In the genomic region with DNA sequence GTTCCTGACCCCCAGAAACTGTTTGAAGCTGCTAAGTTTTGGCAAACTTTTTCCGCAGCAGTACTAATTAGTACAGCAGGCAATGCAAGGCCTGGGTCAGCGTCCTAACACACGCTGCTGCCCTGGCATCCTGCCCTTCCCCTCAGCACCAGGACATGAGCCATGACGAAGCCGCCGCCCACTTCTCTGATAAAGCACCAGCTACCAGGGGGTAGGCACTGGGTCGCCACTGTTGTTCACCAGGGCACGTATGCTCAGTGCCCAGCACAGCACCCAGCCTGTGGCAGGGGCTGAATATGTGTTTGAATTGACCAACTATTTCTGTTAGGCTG, we compare ENCODE assay signal across 17 cellular contexts. TPM values are rescaled to one million over a fixed set of nuclear protein-coding genes. Genes with fewer than 3 reads are reported as not detected.
DNase-seq lines count a peak whose midpoint lies in the region; ATAC-seq lines count a peak whose summit lies in the region.
"Had no signal": no experiment of that assay in that cellular context is flagged by ENCODE, and none has a peak within 500 bp of the region (broad histone marks: within the 10 kb centered on the region; RNA-seq: fewer than 3 reads in every experiment).

No MANE protein-coding gene starts in this region.

- H3K27ac Mint-ChIP-seq in stimulated activated naive B cell treated with anti-CD40 and anti-IgM and Interleukin-4, amounts not matched to agents 10 μg/mL and 1 μg/mL and 100 μg/mL, for 72 hours, result peak overlapping the region; percentile 73
- no peak overlapping the region for H3K27ac Mint-ChIP-seq in activated T-helper 2 cell treated with anti-CD3 and anti-CD28 coated beads, Interferon-gamma antibody, Interleukin-2, Interleukin-4, amounts not matched to agents 10 μg/mL and 5 μg/mL and 100 μg/mL, durations not matched to agents 14 hours and 24 hours and 36 hours
- H3K27ac Mint-ChIP-seq: T-helper 2 cell treated with Interferon-gamma antibody and Interleukin-4, amounts not matched to agents 5 μg/mL and 100 μg/mL, for 36 hours had no signal

- H3K4me2 ChIP-seq in mesenchymal stem cell (ENCODE audit: low read length, poor library complexity, severe bottlenecking), result no peak overlapping the region

- no peak overlapping the region for H4K8ac ChIP-seq in mesenchymal stem cell (ENCODE audit: low read length)

- no peak overlapping the region for H3K23ac ChIP-seq in mesenchymal stem cell (ENCODE audit: low read length in 2 of 2)

- no peak overlapping the region for H2BK120ac ChIP-seq in mesenchymal stem cell (ENCODE audit: low read depth, low read length)

- peaks cover 2 to 4% of the 10 kb centered on the region in 2 donors for H3K9me3 Mint-ChIP-seq in stimulated activated naive B cell treated with anti-CD40 and anti-IgM and Interleukin-4, amounts not matched to agents 10 μg/mL and 1 μg/mL and 100 μg/mL, for 72 hours
- H3K9me3 Mint-ChIP-seq in activated T-helper 2 cell treated with anti-CD3 and anti-CD28 coated beads, Interferon-gamma antibody, Interleukin-2, Interleukin-4, amounts not matched to agents 10 μg/mL and 5 μg/mL and 100 μg/mL, durations not matched to agents 14 hours and 24 hours and 36 hours, result no peaks in the 10 kb centered on the region
- H3K9me3 Mint-ChIP-seq: neural crest cell; T-helper 2 cell treated with Interferon-gamma antibody and Interleukin-4, amounts not matched to agents 5 μg/mL and 100 μg/mL, for 36 hours had no signal

- H3K4me1 Mint-ChIP-seq in stimulated activated naive B cell treated with anti-CD40 and anti-IgM and Interleukin-4, amounts not matched to agents 10 μg/mL and 1 μg/mL and 100 μg/mL, for 72 hours, result peaks cover 21 to 40% of the 10 kb centered on the region in 2 donors
- peaks cover 13% of the 10 kb centered on the region for H3K4me1 Mint-ChIP-seq in activated T-helper 2 cell treated with anti-CD3 and anti-CD28 coated beads, Interferon-gamma antibody, Interleukin-2, Interleukin-4, amounts not matched to agents 10 μg/mL and 5 μg/mL and 100 μg/mL, durations not matched to agents 14 hours and 24 hours and 36 hours (ENCODE audit: low read depth)

- WGBS in mesenchymal stem cell, result 88% methylated on average over 8 of the region's 8 CpGs

- peaks cover 20% of the 10 kb centered on the region for H3K79me1 ChIP-seq in mesenchymal stem cell (replicated peaks; ENCODE audit: low read length, poor library complexity, severe bottlenecking)

- H2BK5ac ChIP-seq in mesenchymal stem cell (ENCODE audit: low read depth, low read length, poor library complexity, severe bottlenecking), result no peak overlapping the region

- H3K4me3 Mint-ChIP-seq in stimulated activated naive B cell treated with anti-CD40 and anti-IgM and Interleukin-4, amounts not matched to agents 10 μg/mL and 1 μg/mL and 100 μg/mL, for 72 hours, result no peak overlapping the region
- no peak overlapping the region for H3K4me3 Mint-ChIP-seq in activated T-helper 2 cell treated with anti-CD3 and anti-CD28 coated beads, Interferon-gamma antibody, Interleukin-2, Interleukin-4, amounts not matched to agents 10 μg/mL and 5 μg/mL and 100 μg/mL, durations not matched to agents 14 hours and 24 hours and 36 hours (ENCODE audit: low read depth)
- H3K4me3 Mint-ChIP-seq: neural crest cell; T-helper 2 cell treated with Interferon-gamma antibody and Interleukin-4, amounts not matched to agents 5 μg/mL and 100 μg/mL, for 36 hours had no signal

- H3K27me3 ChIP-seq in mesenchymal stem cell (ENCODE audit: control insufficient read depth in 1 of 2, insufficient read depth in 1 of 2, low read length in 2 of 2), result no peaks in the 10 kb centered on the region
- H3K27me3 ChIP-seq: BE2C had no signal

- H3K14ac ChIP-seq in mesenchymal stem cell (ENCODE audit: low read length in 2 of 2), result no peak overlapping the region

- H3K4me3 ChIP-seq in mesenchymal stem cell (ENCODE audit: insufficient read depth in 1 of 2, low read depth in 1 of 2, low read length in 2 of 2), result no peak overlapping the region

- no peaks in the 10 kb centered on the region for H3K9me3 ChIP-seq in mesenchymal stem cell (ENCODE audit: control insufficient read depth, low read length)
- H3K9me3 ChIP-seq: BE2C had no signal

- no peak overlapping the region for H3K27ac ChIP-seq in mesenchymal stem cell (ENCODE audit: low read length, poor library complexity, severe bottlenecking)

- peak; percentile 16 for DNase-seq in M059J (ENCODE audit: low read depth)
- peak; percentile 31 for DNase-seq in dermis blood vessel endothelial cell
- no peak for DNase-seq in mesenchymal stem cell
- no peak for DNase-seq in stimulated activated naive B cell treated with anti-CD40 and anti-IgM and Interleukin-4, amounts not matched to agents 10 μg/mL and 1 μg/mL and 100 μg/mL, for 72 hours
- no peak for DNase-seq in activated T-helper 2 cell treated with anti-CD3 and anti-CD28 coated beads, Interferon-gamma antibody, Interleukin-2, Interleukin-4, amounts not matched to agents 10 μg/mL and 5 μg/mL and 100 μg/mL, durations not matched to agents 14 hours and 24 hours and 36 hours (ENCODE audit: low spot score)
- DNase-seq in middle frontal gyrus (ENCODE audit: extremely low spot score, low spot score), result no peak
- DNase-seq: activated CD4-positive, alpha-beta T cell treated with anti-CD3 and anti-CD28 coated beads, Interleukin-2, amount 50 U/mL, for 1 hour; amygdala; BE2C; cortex of kidney; NCI-H2029 treated with DMSO at 0.1 percent for 48 hours; NCI-H748 treated with DMSO at 0.1 percent for 48 hours; stimulated activated CD4-positive, alpha-beta T cell treated with anti-CD3 and anti-CD28 coated beads, Interleukin-12 subunit alpha, Interleukin-12 subunit beta, amount 100 ng/mL, for 4 hours had no signal

- no peak for ATAC-seq in stimulated activated naive B cell treated with anti-CD40 and anti-IgM and Interleukin-4, amounts not matched to agents 10 μg/mL and 1 μg/mL and 100 μg/mL, for 72 hours (replicated peaks)
- no peak for ATAC-seq in GM19455 (IDR thresholded peaks at IDR 0.05; ENCODE audit: unreplicated experiment)
- ATAC-seq in activated CD4-positive, CD25-positive, alpha-beta regulatory T cell treated with anti-CD3 and anti-CD28 coated beads, Interleukin-2, amount 50 U/mL, for 24 hours, result no peak

- H2AFZ ChIP-seq in mesenchymal stem cell (ENCODE audit: low read depth, low read length), result no peak overlapping the region

- H3K36me3 Mint-ChIP-seq in stimulated activated naive B cell treated with anti-CD40 and anti-IgM and Interleukin-4, amounts not matched to agents 10 μg/mL and 1 μg/mL and 100 μg/mL, for 72 hours, result peaks cover 10 to 31% of the 10 kb centered on the region in 2 donors
- no peaks in the 10 kb centered on the region for H3K36me3 Mint-ChIP-seq in activated T-helper 2 cell treated with anti-CD3 and anti-CD28 coated beads, Interferon-gamma antibody, Interleukin-2, Interleukin-4, amounts not matched to agents 10 μg/mL and 5 μg/mL and 100 μg/mL, durations not matched to agents 14 hours and 24 hours and 36 hours (ENCODE audit: low read depth)

- peaks cover 17% of the 10 kb centered on the region for H3K4me1 ChIP-seq in mesenchymal stem cell (ENCODE audit: control insufficient read depth, insufficient read depth, low read depth, low read length)
- H3K4me1 ChIP-seq: BE2C had no signal

- no peak overlapping the region for H3K9ac ChIP-seq in mesenchymal stem cell (ENCODE audit: low read length)

- H2BK15ac ChIP-seq in mesenchymal stem cell (ENCODE audit: low read depth, poor library complexity, severe bottlenecking), result no peak overlapping the region

- H3K4ac ChIP-seq in mesenchymal stem cell (ENCODE audit: low read depth in 1 of 2, low read length in 2 of 2), result no peak overlapping the region

- H3K18ac ChIP-seq in mesenchymal stem cell (ENCODE audit: low read depth in 1 of 2, low read length in 2 of 2), result no peak overlapping the region

- peaks cover 17 to 58% of the 10 kb centered on the region in 2 experiments for H3K36me3 ChIP-seq in mesenchymal stem cell (ENCODE audit: control insufficient read depth in 1 of 2, insufficient read depth in 2 of 2, low read depth in 1 of 2, low read length in 2 of 2)
- H3K36me3 ChIP-seq: BE2C had no signal

- H2BK12ac ChIP-seq in mesenchymal stem cell (ENCODE audit: low read length in 2 of 2), result no peak overlapping the region

- no peaks in the 10 kb centered on the region for H3K27me3 Mint-ChIP-seq in stimulated activated naive B cell treated with anti-CD40 and anti-IgM and Interleukin-4, amounts not matched to agents 10 μg/mL and 1 μg/mL and 100 μg/mL, for 72 hours
- peaks cover 4% of the 10 kb centered on the region for H3K27me3 Mint-ChIP-seq in activated T-helper 2 cell treated with anti-CD3 and anti-CD28 coated beads, Interferon-gamma antibody, Interleukin-2, Interleukin-4, amounts not matched to agents 10 μg/mL and 5 μg/mL and 100 μg/mL, durations not matched to agents 14 hours and 24 hours and 36 hours (ENCODE audit: low read depth)

- intact Hi-C loops in activated T-helper 2 cell treated with anti-CD3 and anti-CD28 coated beads, Interferon-gamma antibody, Interleukin-2, Interleukin-4, amounts not matched to agents 10 μg/mL and 5 μg/mL and 100 μg/mL, durations not matched to agents 14 hours and 24 hours and 36 hours (cut with micrococcal nuclease), result no loop called here

- peak overlapping the region; percentile 41 for H2AK5ac ChIP-seq in mesenchymal stem cell (ENCODE audit: low read length, severe bottlenecking)

- H4K91ac ChIP-seq in mesenchymal stem cell (ENCODE audit: low read length), result peak overlapping the region; percentile 29

RNA-seq across cellular contexts. Expression of a gene that starts 59.5 kb away (rescaled TPM):
- total RNA-seq in M059J (2014; rRNA removed; shearing (Covaris generic)), result 15.2 and 15.6 TPM in 2 replicates
- 93.0 and 99.0 TPM in 2 replicates for total RNA-seq in dermis blood vessel endothelial cell
- polyA plus RNA-seq in mesenchymal stem cell (2013, experiment 1 of 2), result 22.2 TPM
- polyA plus RNA-seq in mesenchymal stem cell (2013, experiment 2 of 2), result 22.7 TPM
- 0.07 TPM in 1 of 2 replicates, not detected in the other for total RNA-seq in activated T-helper 2 cell treated with anti-CD3 and anti-CD28 coated beads, Interferon-gamma antibody, Interleukin-2, Interleukin-4, amounts not matched to agents 10 μg/mL and 5 μg/mL and 100 μg/mL, durations not matched to agents 14 hours and 24 hours and 36 hours

Comparison
In these comparisons a context has a peak if more than half of its experiments do, and no peak if none do; other contexts are left out.
1. DNase-seq: peak in M059J (single experiment) and dermis blood vessel endothelial cell (single experiment); none in mesenchymal stem cell (single experiment), stimulated activated naive B cell treated with anti-CD40 and anti-IgM and Interleukin-4, amounts not matched to agents 10 μg/mL and 1 μg/mL and 100 μg/mL, for 72 hours (single experiment), activated T-helper 2 cell treated with anti-CD3 and anti-CD28 coated beads, Interferon-gamma antibody, Interleukin-2, Interleukin-4, amounts not matched to agents 10 μg/mL and 5 μg/mL and 100 μg/mL, durations not matched to agents 14 hours and 24 hours and 36 hours (single experiment) and middle frontal gyrus (single experiment).
2. RNA of a gene that starts 59.5 kb away (total RNA-seq): 93.0 to 99.0 TPM in dermis blood vessel endothelial cell and 15.2 to 15.6 TPM in M059J; 0.07 TPM in activated T-helper 2 cell treated with anti-CD3 and anti-CD28 coated beads, Interferon-gamma antibody, Interleukin-2, Interleukin-4, amounts not matched to agents 10 μg/mL and 5 μg/mL and 100 μg/mL, durations not matched to agents 14 hours and 24 hours and 36 hours; every median in the first group is over 10 times any median in the second.